34 cellular contexts compared by ENCODE assay signal in the genomic region with DNA sequence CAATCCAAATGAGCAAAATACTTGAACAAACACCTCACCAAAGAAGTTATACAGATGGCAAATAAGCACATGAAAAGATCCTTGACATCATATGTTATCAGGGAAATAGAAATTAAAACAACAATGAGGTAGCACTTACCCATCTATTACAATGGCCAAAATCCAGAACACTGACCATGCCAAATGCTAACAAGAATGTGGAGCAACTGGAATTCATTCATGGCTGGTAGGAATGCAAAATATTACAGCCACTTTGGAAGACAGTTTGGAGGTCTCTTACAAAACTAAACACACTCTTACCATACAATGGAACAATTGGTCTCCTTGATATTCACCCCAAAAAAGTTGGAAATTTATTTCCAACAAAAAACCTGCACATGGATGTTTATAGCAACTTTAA. TPM values are rescaled to one million over a fixed set of nuclear protein-coding genes. Genes with fewer than 3 reads are reported as not detected.
"Had no signal": no experiment of that assay in that cellular context is flagged by ENCODE, and none has a peak within 500 bp of the region (broad histone marks: within the 10 kb centered on the region; RNA-seq: fewer than 3 reads in every experiment).

No MANE protein-coding gene starts in this region.

- DNase-seq: activated effector memory CD4-positive, alpha-beta T cell treated with anti-CD3 and anti-CD28 coated beads, Interleukin-2, amount 50 U/mL, for 16 hours; activated effector memory CD4-positive, alpha-beta T cell treated with Interleukin-2 at 50 U/mL for 16 hours; activated gamma-delta T cell; activated gamma-delta T cell treated with Interleukin-2 at 50 U/mL for 16 hours; activated naive CD4-positive, alpha-beta T cell; activated naive CD4-positive, alpha-beta T cell treated with anti-CD3 and anti-CD28 coated beads for 36 hours; activated naive CD4-positive, alpha-beta T cell treated with anti-CD3 and anti-CD28 coated beads, Interleukin-2, amount 10 ng/mL, durations not matched to agents 7 days and 5 days; activated naive CD4-positive, alpha-beta T cell treated with Interleukin-2 at 50 U/mL for 16 hours; activated naive CD8-positive, alpha-beta T cell treated with anti-CD3 and anti-CD28 coated beads for 36 hours; activated naive CD8-positive, alpha-beta T cell treated with anti-CD3 and anti-CD28 coated beads, Interleukin-2, amount 10 ng/mL, durations not matched to agents 7 days and 5 days; activated naive CD8-positive, alpha-beta T cell treated with anti-CD3 and anti-CD28 coated beads, Interleukin-2, amount 50 U/mL, for 24 hours; activated T-cell treated with anti-CD3 and anti-CD28 coated beads for 4 hours; activated T-cell treated with anti-CD3 and anti-CD28 coated beads, Interleukin-2, amount 50 U/mL, for 1 hour; activated T-cell treated with anti-CD3 and anti-CD28 coated beads, Interleukin-2, amount 50 U/mL, for 24 hours; activated T-cell treated with anti-CD3 and anti-CD28 coated beads, Interleukin-2, amount 50 U/mL, for 4 hours; activated T-cell treated with anti-CD3 and anti-CD28 coated beads, Interleukin-2, amount 50 U/mL, for 48 hours; activated T-cell treated with anti-CD3 and anti-CD28 coated beads, Interleukin-2, amount 50 U/mL, for 72 hours; adrenal gland; amniotic stem cell; amygdala; anterior cingulate cortex; aorta; body of pancreas; brain microvascular endothelial cell; caudate nucleus; central memory CD4-positive, alpha-beta T cell; cerebellar nuclear complex had no signal

- H3K27me3 ChIP-seq: adrenal gland, ascending aorta, body of pancreas, brain microvascular endothelial cell, breast epithelium, cardiac muscle cell had no signal

- H3K9me3 ChIP-seq: adrenal gland, ascending aorta, body of pancreas, breast epithelium had no signal

- H3K27ac ChIP-seq: adrenal gland, ascending aorta, body of pancreas, brain microvascular endothelial cell, breast epithelium, cardiac muscle cell had no signal

- H3K4me1 ChIP-seq: adrenal gland, breast epithelium had no signal

- H3K36me3 ChIP-seq: adrenal gland, ascending aorta, brain microvascular endothelial cell, breast epithelium, cardiac muscle cell had no signal

- ATAC-seq: activated naive CD4-positive, alpha-beta T cell treated with anti-CD3 and anti-CD28 coated beads, Interleukin-2, amount 50 U/mL, for 72 hours; activated naive CD8-positive, alpha-beta T cell treated with anti-CD3 and anti-CD28 coated beads, Interleukin-2, amount 50 U/mL, for 24 hours; activated T-cell treated with anti-CD3 and anti-CD28 coated beads, Interleukin-2, amount 50 U/mL, for 4 hours; activated T-cell treated with anti-CD3 and anti-CD28 coated beads, Interleukin-2, amount 50 U/mL, for 72 hours; activated T-helper 17 cell treated with anti-CD3 and anti-CD28 coated beads, Interleukin-2, amount 50 U/mL, for 72 hours; body of pancreas had no signal

- H3K4me3 ChIP-seq: adrenal gland, ascending aorta, body of pancreas, breast epithelium, cardiac muscle cell had no signal

RNA-seq across cellular contexts. Expression of gene FAM181B, which starts 19.1 kb away (rescaled TPM):
- total RNA-seq: activated naive CD4-positive, alpha-beta T cell treated with anti-CD3 and anti-CD28 coated beads for 36 hours; activated naive CD4-positive, alpha-beta T cell treated with anti-CD3 and anti-CD28 coated beads, Interleukin-2, amount 50 U/mL, for 72 hours; activated naive CD8-positive, alpha-beta T cell treated with anti-CD3 and anti-CD28 coated beads for 36 hours; activated naive CD8-positive, alpha-beta T cell treated with anti-CD3 and anti-CD28 coated beads, Interleukin-2, amount 10 ng/mL, durations not matched to agents 7 days and 5 days; activated T-cell treated with anti-CD3 and anti-CD28 coated beads, Interleukin-2, amount 50 U/mL, for 4 hours; activated T-cell treated with anti-CD3 and anti-CD28 coated beads, Interleukin-2, amount 50 U/mL, for 72 hours; activated T-helper 1 cell treated with anti-CD3 and anti-CD28 coated beads, Interleukin-12 subunit alpha, Interleukin-12 subunit beta, Interleukin-2, Interleukin-4 antibody, amounts not matched to agents 30 ng/mL and 10 ng/mL and 1 ng/mL, durations not matched to agents 14 hours and 24 hours and 36 hours; activated T-helper 17 cell treated with anti-CD3 and anti-CD28 coated beads, Interleukin-2, amount 50 U/mL, for 72 hours; activated T-helper 2 cell treated with anti-CD3 and anti-CD28 coated beads, Interferon-gamma antibody, Interleukin-2, Interleukin-4, amounts not matched to agents 10 μg/mL and 5 μg/mL and 100 μg/mL, durations not matched to agents 14 hours and 24 hours and 36 hours; ascending aorta had no signal
